10 cellular contexts compared by ENCODE assay signal in the genomic region with DNA sequence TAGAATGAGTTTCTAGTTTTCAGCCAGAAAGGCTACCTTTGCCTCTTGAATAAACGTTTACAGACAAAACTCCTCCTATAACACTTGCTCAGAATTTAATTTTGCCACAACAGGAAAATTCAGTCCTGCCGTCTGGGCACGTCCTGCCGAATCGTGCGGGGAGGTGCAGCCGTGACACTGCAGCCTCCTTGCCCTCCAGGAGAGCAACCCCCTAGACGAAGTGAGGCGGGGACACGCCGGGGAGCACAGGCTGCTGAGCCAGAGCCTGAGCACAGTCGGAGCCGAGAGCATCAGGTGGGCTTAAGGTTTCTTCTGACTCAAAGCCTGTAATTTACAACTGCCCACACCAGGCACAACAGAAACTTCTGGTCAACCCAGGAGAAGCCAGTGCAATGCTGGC.
DNase-seq lines count a peak whose midpoint lies in the region; ATAC-seq and TF ChIP-seq lines count a peak whose summit lies in the region.
"Had no signal": no experiment of that assay in that cellular context is flagged by ENCODE, and none has a peak within 500 bp of the region (broad histone marks: within the 10 kb centered on the region; RNA-seq: fewer than 3 reads in every experiment).

No MANE protein-coding gene starts in this region.

- ATAC-seq in CD8-positive, alpha-beta T cell, result no peak
- no peak for ATAC-seq in HG03520 (IDR thresholded peaks at IDR 0.05; ENCODE audit: unreplicated experiment)
- no peak for ATAC-seq in GM19455 (IDR thresholded peaks at IDR 0.05; ENCODE audit: unreplicated experiment)

- TF ChIP-seq CTCF in CD8-positive, alpha-beta T cell (IDR thresholded peaks at IDR 0.05), result no peak

- peak overlapping the region; percentile 78 for H3K4me3 Mint-ChIP-seq in CD8-positive, alpha-beta T cell
- peak overlapping the region; percentile 69 for H3K4me3 Mint-ChIP-seq in activated naive CD8-positive, alpha-beta T cell treated with anti-CD3 and anti-CD28 coated beads for 36 hours

- H3K27ac ChIP-seq in CD8-positive, alpha-beta T cell (ENCODE audit: low read depth, low read length), result no peak overlapping the region
- H3K27ac ChIP-seq in HUES64 (ENCODE audit: low read depth, low read length) (no peak overlapping the region), mucosa of rectum (ENCODE audit: low read depth in 2 of 2, low read length in 2 of 2) (no peak overlapping the region)

- H3K4me1 Mint-ChIP-seq in CD8-positive, alpha-beta T cell (ENCODE audit: low read depth), result peaks cover 9% of the 10 kb centered on the region
- peaks cover 7% of the 10 kb centered on the region for H3K4me1 Mint-ChIP-seq in activated naive CD8-positive, alpha-beta T cell treated with anti-CD3 and anti-CD28 coated beads for 36 hours

- POLR2A ChIA-PET in CD8-positive, alpha-beta T cell (lab: Charles Lee), result no interaction called here

- peaks cover 12% of the 10 kb centered on the region for H3K4me1 ChIP-seq in CD8-positive, alpha-beta T cell (ENCODE audit: insufficient read depth, low read length)
- H3K4me1 ChIP-seq in HUES64 (ENCODE audit: insufficient read depth, low read length) (no peaks in the 10 kb centered on the region), mucosa of rectum (ENCODE audit: control insufficient read depth in 2 of 2, insufficient read depth in 2 of 2, low read length in 2 of 2) (peaks cover 13 to 14% of the 10 kb centered on the region in 2 donors)

- no peaks in the 10 kb centered on the region for H3K9me3 Mint-ChIP-seq in CD8-positive, alpha-beta T cell
- no peaks in the 10 kb centered on the region for H3K9me3 Mint-ChIP-seq in activated naive CD8-positive, alpha-beta T cell treated with anti-CD3 and anti-CD28 coated beads for 36 hours

- no peaks in the 10 kb centered on the region for H3K36me3 Mint-ChIP-seq in CD8-positive, alpha-beta T cell
- no peaks in the 10 kb centered on the region for H3K36me3 Mint-ChIP-seq in activated naive CD8-positive, alpha-beta T cell treated with anti-CD3 and anti-CD28 coated beads for 36 hours

- intact Hi-C loops in CD8-positive, alpha-beta T cell (cut with DNase I, micrococcal nuclease), result no loop called here

- CTCF ChIA-PET in CD8-positive, alpha-beta T cell (lab: Charles Lee), result interaction anchor here (1.2 to 2.0 kb wide), 2 partner anchors 18 kb away, joined by 4 to 9 read pairs; no protein-coding TSS in a partner anchor

- no peaks in the 10 kb centered on the region for H3K36me3 ChIP-seq in CD8-positive, alpha-beta T cell (ENCODE audit: insufficient read depth, low read length)
- H3K36me3 ChIP-seq in HUES64 (ENCODE audit: insufficient read depth, low read length) (no peaks in the 10 kb centered on the region), mucosa of rectum (ENCODE audit: control insufficient read depth in 2 of 2, insufficient read depth in 2 of 2, low read length in 2 of 2) (no peaks in the 10 kb centered on the region)

- H3K9me3 ChIP-seq in CD8-positive, alpha-beta T cell (ENCODE audit: low read length), result no peaks in the 10 kb centered on the region
- peaks cover 32% of the 10 kb centered on the region for H3K9me3 ChIP-seq in HUES64 (ENCODE audit: insufficient read depth, low read depth, low read length)
- H3K9me3 ChIP-seq in mucosa of rectum (ENCODE audit: control insufficient read depth in 2 of 2, low read length in 2 of 2), result no peaks in the 10 kb centered on the region

- 80% methylated on average over 13 of the region's 13 CpGs for WGBS in HUES64

- peaks cover 8% of the 10 kb centered on the region for H3K27me3 Mint-ChIP-seq in CD8-positive, alpha-beta T cell (ENCODE audit: low read depth)
- H3K27me3 Mint-ChIP-seq in activated naive CD8-positive, alpha-beta T cell treated with anti-CD3 and anti-CD28 coated beads for 36 hours, result peaks cover 14% of the 10 kb centered on the region

- H3K27ac Mint-ChIP-seq in CD8-positive, alpha-beta T cell, result no peak overlapping the region
- no peak overlapping the region for H3K27ac Mint-ChIP-seq in activated naive CD8-positive, alpha-beta T cell treated with anti-CD3 and anti-CD28 coated beads for 36 hours

- H3K9ac ChIP-seq in HUES64 (ENCODE audit: low read depth, low read length) (no peak overlapping the region), mucosa of rectum (ENCODE audit: low read depth in 1 of 2, low read length in 2 of 2) (no peak overlapping the region)

- no peaks in the 10 kb centered on the region for H3K27me3 ChIP-seq in CD8-positive, alpha-beta T cell (ENCODE audit: insufficient read depth, low read length)
- H3K27me3 ChIP-seq in HUES64 (ENCODE audit: insufficient read depth, low read length) (peaks cover 4% of the 10 kb centered on the region; the same call in 1 of the 2 replicates), mucosa of rectum (ENCODE audit: control insufficient read depth in 2 of 2, insufficient read depth in 2 of 2, low read length in 2 of 2) (no peaks in the 10 kb centered on the region)

- no peak for DNase-seq in CD8-positive, alpha-beta T cell
- DNase-seq in activated naive CD8-positive, alpha-beta T cell treated with anti-CD3 and anti-CD28 coated beads for 36 hours, result no peak
- no peak for DNase-seq in stimulated activated CD4-positive, alpha-beta T cell treated with anti-CD3 and anti-CD28 coated beads, Interleukin-4, amount 100 ng/mL, for 24 hours
- DNase-seq: cerebellar nuclear complex, HCEC 1CT, T-helper 9 cell had no signal

- peak overlapping the region; percentile 44 for H3K4me3 ChIP-seq in CD8-positive, alpha-beta T cell (ENCODE audit: low read depth, low read length)
- H3K4me3 ChIP-seq in HUES64 (ENCODE audit: low read length) (peak overlapping the region; percentile 27; the same call in 1 of the 2 replicates), mucosa of rectum (ENCODE audit: low read length in 2 of 2) (peak overlapping the region; percentile 57 to 70)
